ENCODE assay signal across 9 cellular contexts in the genomic region with DNA sequence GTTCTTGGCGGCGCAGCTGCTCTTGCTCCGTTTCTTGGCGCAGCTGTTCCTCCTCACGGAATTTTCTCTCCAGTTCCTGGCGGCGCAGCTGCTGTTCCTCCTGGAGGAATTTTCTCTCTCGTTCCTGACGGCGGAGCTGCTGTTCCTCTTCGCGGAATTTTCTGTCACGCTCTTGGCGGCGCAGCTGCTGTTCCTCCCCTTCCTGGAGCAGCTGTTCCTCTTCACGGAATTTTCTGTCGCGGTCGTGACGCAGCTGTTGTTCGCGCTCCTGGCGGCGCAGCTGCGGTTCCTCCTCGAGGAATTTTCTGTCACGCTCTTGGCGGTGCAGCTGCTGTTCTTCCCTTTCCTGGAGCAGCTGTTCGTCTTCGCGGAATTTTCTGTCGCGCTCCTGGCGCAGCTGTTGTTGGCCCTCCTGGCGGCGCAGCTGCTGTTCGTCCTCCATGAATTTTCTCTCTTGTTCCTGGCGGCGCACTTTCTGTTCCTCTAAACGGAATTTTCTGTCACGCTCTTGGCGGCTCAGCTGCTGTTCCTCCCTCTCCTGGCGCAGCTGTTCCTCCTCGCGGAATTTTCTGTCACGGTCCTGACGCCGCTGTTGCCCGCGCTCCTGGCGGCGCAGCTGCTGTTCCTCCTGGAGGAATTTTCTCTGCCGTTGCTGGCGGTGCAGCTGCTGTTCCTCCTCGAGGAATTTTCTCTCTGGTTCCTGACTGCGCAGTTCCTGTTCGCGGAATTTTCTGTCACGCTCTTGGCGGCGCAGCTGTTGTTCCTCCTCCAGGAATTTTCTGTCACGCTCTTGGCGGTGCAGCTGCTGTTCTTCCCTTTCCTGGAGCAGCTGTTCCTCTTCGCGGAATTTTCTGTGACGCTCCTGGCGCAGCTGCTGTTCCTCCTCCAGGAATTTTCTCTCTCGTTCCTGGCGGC. TPM values are rescaled to one million over a fixed set of nuclear protein-coding genes. Genes with fewer than 3 reads are reported as not detected.
DNase-seq lines count a peak whose midpoint lies in the region; ATAC-seq and TF ChIP-seq lines count a peak whose summit lies in the region.
"Had no signal": no experiment of that assay in that cellular context is flagged by ENCODE, and none has a peak within 500 bp of the region (broad histone marks: within the 10 kb centered on the region; RNA-seq: fewer than 3 reads in every experiment).

No MANE protein-coding gene starts in this region.

- no peak for TF ChIP-seq CTCF in osteoblast (IDR thresholded peaks at IDR 0.05; ENCODE audit: extremely low read depth, low read depth, low read length)

- no peaks in the 10 kb centered on the region for H3K9me3 ChIP-seq in osteoblast (ENCODE audit: low read depth, low read length)

- no peak overlapping the region for H3K27ac ChIP-seq in osteoblast (ENCODE audit: low read depth, low read length)

- H3K4me1 ChIP-seq in osteoblast (ENCODE audit: insufficient read depth, low read length), result peaks cover 13% of the 10 kb centered on the region

- DNase-seq in EL, result peak; percentile 68
- DNase-seq in RPMI7951 (ENCODE audit: low read depth), result peak; percentile 90
- peak; percentile 17 for DNase-seq in fibroblast of gingiva (ENCODE audit: low read depth)
- DNase-seq in osteoblast (ENCODE audit: insufficient read length, low spot score, missing footprints), result no peak
- no peak for DNase-seq in 8988T
- DNase-seq in SK-N-DZ (ENCODE audit: low spot score), result no peak
- no peak for DNase-seq in stimulated activated CD4-positive, alpha-beta T cell treated with anti-CD3 and anti-CD28 coated beads, Interleukin-12 subunit alpha, Interleukin-12 subunit beta, amount 100 ng/mL, for 4 hours

- peak overlapping the region; percentile 35 for H3K4me3 ChIP-seq in osteoblast (ENCODE audit: insufficient read depth, low read length)
- H3K4me3 ChIP-seq: lung had no signal

- H3K36me3 ChIP-seq in osteoblast (ENCODE audit: insufficient read depth, low read length), result no peaks in the 10 kb centered on the region

- peak overlapping the region; percentile 9 for H3K4me2 ChIP-seq in osteoblast (ENCODE audit: insufficient read depth, low read length)

- peak overlapping the region; percentile 35 for H2AFZ ChIP-seq in osteoblast (ENCODE audit: low read length)

- H3K79me2 ChIP-seq in osteoblast (ENCODE audit: insufficient read depth, low read length), result no peaks in the 10 kb centered on the region

- H4K20me1 ChIP-seq in osteoblast (ENCODE audit: insufficient read depth, low read length), result no peaks in the 10 kb centered on the region

- no peak for ATAC-seq in HG02885 (IDR thresholded peaks at IDR 0.05; ENCODE audit: poor library complexity, unreplicated experiment)

- peaks cover 77% of the 10 kb centered on the region for H3K27me3 ChIP-seq in osteoblast (ENCODE audit: insufficient read depth, low read length)

RNA-seq across cellular contexts. Expression of a gene that starts 7.0 kb away (rescaled TPM):
- total RNA-seq in RPMI7951 (2014; rRNA removed; shearing (Covaris generic)), result under 0.01 TPM in 2 replicates
- not detected in 2 replicates for total RNA-seq in osteoblast
- not detected in 2 replicates for polyA plus RNA-seq in SK-N-DZ (2014; cell fraction: cytosol; rRNA removed)
- 0.25 and 0.45 TPM in 2 replicates for polyA plus RNA-seq in SK-N-DZ (2014; cell fraction: nucleus; rRNA removed)

RNA-seq across cellular contexts. Expression of a gene that starts 19.4 kb away (rescaled TPM):
- not detected in 2 replicates for total RNA-seq in RPMI7951 (2014; rRNA removed; shearing (Covaris generic))
- total RNA-seq in osteoblast, result not detected in 2 replicates
- not detected in 2 replicates for polyA plus RNA-seq in SK-N-DZ (2014; cell fraction: cytosol; rRNA removed)
- not detected in 2 replicates for polyA plus RNA-seq in SK-N-DZ (2014; cell fraction: nucleus; rRNA removed)
- total RNA-seq: lung had no signal
- polyA plus RNA-seq: lung had no signal

RNA-seq across cellular contexts. Expression of a gene that starts 50.8 kb away (rescaled TPM):
- total RNA-seq in RPMI7951 (2014; rRNA removed; shearing (Covaris generic)), result not detected in 2 replicates
- total RNA-seq in osteoblast, result 0.29 and 0.36 TPM in 2 replicates
- not detected in 2 replicates for polyA plus RNA-seq in SK-N-DZ (2014; cell fraction: cytosol; rRNA removed)
- polyA plus RNA-seq in SK-N-DZ (2014; cell fraction: nucleus; rRNA removed), result not detected in 2 replicates
- total RNA-seq: lung had no signal
- polyA plus RNA-seq: lung had no signal

Comparison
In these comparisons a context has a peak if more than half of its experiments do, and no peak if none do; other contexts are left out.
1. DNase-seq: peak in EL (single experiment), RPMI7951 (single experiment) and fibroblast of gingiva (single experiment); none in osteoblast (single experiment), 8988T (single experiment), SK-N-DZ (single experiment) and stimulated activated CD4-positive, alpha-beta T cell treated with anti-CD3 and anti-CD28 coated beads, Interleukin-12 subunit alpha, Interleukin-12 subunit beta, amount 100 ng/mL, for 4 hours (single experiment).